Comparison of ENCODE assay signal across 2 cellular contexts in genomic region chr2:1723397-1724042, GRCh38.
TF ChIP-seq lines count a peak whose summit lies in the region.

No MANE protein-coding gene starts in this region.

TF ChIP-seq in IMR-90, 13 proteins besides CTCF, POLR2A, EP300 and RAD21:
- TF ChIP-seq SMC3 (IDR thresholded peaks at IDR 0.05; ENCODE audit: low read depth, low read length), result no peak
- TF ChIP-seq FOS (IDR thresholded peaks at IDR 0.05; ENCODE audit: low read depth, low read length), result no peak
- TF ChIP-seq MXI1 (IDR thresholded peaks at IDR 0.05; ENCODE audit: borderline replicate concordance, low read depth, low read length), result no peak

TF ChIP-seq in endothelial cell of umbilical vein, 7 proteins besides CTCF, POLR2A, EP300 and RAD21:
- TF ChIP-seq FOS (IDR thresholded peaks at IDR 0.05; ENCODE audit: borderline replicate concordance, insufficient read depth, low read length) (no peak), MAX (IDR thresholded peaks at IDR 0.05; ENCODE audit: insufficient read depth, insufficient read length) (no peak), JUN (IDR thresholded peaks at IDR 0.05; ENCODE audit: borderline replicate concordance, insufficient read depth, insufficient read length, low read depth) (no peak), EZH2 (IDR thresholded peaks at IDR 0.05; ENCODE audit: borderline replicate concordance, low read depth, low read length, severe bottlenecking) (no peak), MYC (IDR thresholded peaks at IDR 0.05; ENCODE audit: low read depth, low read length) (no peak), POLR2AphosphoS5 (IDR thresholded peaks at IDR 0.05; ENCODE audit: insufficient read depth, low read depth, low read length) (no peak), GATA2 (IDR thresholded peaks at IDR 0.05; ENCODE audit: insufficient read depth, insufficient read length, low read depth, low read length) (no peak)
